ENCODE assay signal across 24 cellular contexts in the genomic region with DNA sequence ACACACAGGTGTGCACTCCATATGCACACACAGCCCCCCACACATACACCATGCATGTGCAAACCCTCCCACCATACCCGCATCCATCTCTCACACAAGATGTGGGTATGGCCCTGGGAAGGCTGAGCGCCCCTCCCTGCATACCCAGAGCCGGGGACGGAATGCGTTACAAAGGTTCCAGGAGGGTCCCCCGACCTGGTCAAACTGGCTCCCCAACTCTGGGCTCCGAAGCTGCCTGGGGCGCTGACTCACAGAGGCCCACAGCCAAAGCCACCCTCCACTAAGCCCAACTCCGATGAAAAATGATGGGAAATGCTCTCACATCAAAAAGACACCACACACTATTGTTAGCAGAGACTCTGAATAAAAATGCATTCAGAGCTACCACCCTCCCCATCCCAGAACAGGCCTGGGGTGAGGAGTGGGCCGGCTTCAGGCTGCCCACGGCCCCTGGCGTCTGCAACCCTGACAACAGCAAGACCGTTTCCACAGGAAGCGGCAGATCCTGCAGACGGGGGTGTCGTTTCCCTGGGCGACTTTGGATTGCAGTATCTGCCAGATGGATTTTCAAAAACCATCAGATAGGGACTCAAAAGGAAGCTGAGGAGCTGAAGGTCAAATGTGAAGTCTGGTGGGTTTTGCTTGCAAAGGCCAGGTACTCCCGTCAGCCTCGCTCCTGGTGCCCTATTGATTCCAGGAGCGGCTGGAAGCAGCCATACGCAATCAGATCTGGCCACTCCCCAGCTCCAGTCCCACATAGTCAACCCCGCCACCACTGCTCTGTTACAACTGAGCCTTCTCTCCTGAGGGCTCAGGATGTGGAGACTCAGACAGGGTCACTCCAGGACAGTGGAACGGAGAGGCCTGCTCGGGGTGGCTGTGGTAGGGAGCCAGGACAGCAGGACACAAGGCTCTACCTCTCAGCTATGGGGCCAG. TPM values are rescaled to one million over a fixed set of nuclear protein-coding genes. Genes with fewer than 3 reads are reported as not detected.
DNase-seq lines count a peak whose midpoint lies in the region; ATAC-seq and TF ChIP-seq lines count a peak whose summit lies in the region.
"Had no signal": no experiment of that assay in that cellular context is flagged by ENCODE, and none has a peak within 500 bp of the region (broad histone marks: within the 10 kb centered on the region; RNA-seq: fewer than 3 reads in every experiment).

No MANE protein-coding gene starts in this region.

- peaks cover 18% of the 10 kb centered on the region for H3K79me2 ChIP-seq in osteoblast (ENCODE audit: insufficient read depth, low read length)

- no peak overlapping the region for H2AFZ ChIP-seq in osteoblast (ENCODE audit: low read length)

- H3K27me3 ChIP-seq in heart right ventricle (no peaks in the 10 kb centered on the region), osteoblast (ENCODE audit: insufficient read depth, low read length) (no peaks in the 10 kb centered on the region)
- H3K27me3 ChIP-seq: gastrocnemius medialis had no signal

- H3K36me3 ChIP-seq in heart right ventricle (peaks cover 0 to 39% (median 6%) of the 10 kb centered on the region in 9 donors), osteoblast (ENCODE audit: insufficient read depth, low read length) (no peaks in the 10 kb centered on the region)

- H3K27ac Mint-ChIP-seq in T-helper 17 cell: peak overlapping the region; percentile 2
- no peak overlapping the region for H3K27ac Mint-ChIP-seq in activated T-cell treated with anti-CD3 and anti-CD28 coated beads, Interleukin-2, amount 50 U/mL, for 24 hours
- H3K27ac Mint-ChIP-seq: nephron progenitor cell had no signal

- H3K27ac ChIP-seq in heart right ventricle: peak overlapping the region in 2 of 10 donors; percentile 8 to 56
- no peak overlapping the region for H3K27ac ChIP-seq in osteoblast (ENCODE audit: low read depth, low read length)

- H3K4me2 ChIP-seq in osteoblast (ENCODE audit: insufficient read depth, low read length): no peak overlapping the region

- no peaks in the 10 kb centered on the region for H3K9me3 ChIP-seq in T-helper 17 cell (ENCODE audit: control insufficient read depth, low read length, poor library complexity, severe bottlenecking)
- no peaks in the 10 kb centered on the region for H3K9me3 ChIP-seq in heart right ventricle
- no peaks in the 10 kb centered on the region for H3K9me3 ChIP-seq in osteoblast (ENCODE audit: low read depth, low read length)
- H3K9me3 ChIP-seq: gastrocnemius medialis had no signal

- H3K4me1 ChIP-seq in heart right ventricle (peaks cover 0 to 32% (median 23%) of the 10 kb centered on the region in 9 donors), osteoblast (ENCODE audit: insufficient read depth, low read length) (no peaks in the 10 kb centered on the region)

- peak; percentile 26 for DNase-seq in HPDE6-E6E7 (ENCODE audit: extremely low spot score)
- no peak for DNase-seq in T-helper 17 cell
- DNase-seq in heart right ventricle: peak in 1 of 2 donors; percentile 20
- peak; percentile 80 for DNase-seq in osteoblast (ENCODE audit: insufficient read length, low spot score, missing footprints)
- DNase-seq in stimulated activated CD4-positive, alpha-beta T cell treated with anti-CD3 and anti-CD28 coated beads, Interleukin-2, amount 100 ng/mL, for 24 hours: no peak
- no peak for DNase-seq in activated T-cell treated with anti-CD3 and anti-CD28 coated beads, Interleukin-2, amount 50 U/mL, for 24 hours
- DNase-seq: activated CD8-positive, alpha-beta T cell treated with anti-CD3 and anti-CD28 coated beads, Interleukin-2, amount 10 ng/mL, durations not matched to agents 7 days and 5 days; activated naive CD4-positive, alpha-beta T cell treated with Interleukin-2 at 50 U/mL for 16 hours; activated T-cell treated with anti-CD3 and anti-CD28 coated beads, Interleukin-2, amount 50 U/mL, for 48 hours; CD4-positive, alpha-beta memory T cell; central memory CD4-positive, alpha-beta T cell; DMS153; erythroblast; gastrocnemius medialis; GF-D8; HCEC 1CT; KG1; NCI-H1436 treated with DMSO at 0.1 percent for 48 hours; NCI-H2171 treated with DMSO at 0.1 percent for 48 hours; NCI-H526; nephron progenitor cell had no signal

- H3K4me1 Mint-ChIP-seq in T-helper 17 cell: peaks cover 18% of the 10 kb centered on the region
- no peaks in the 10 kb centered on the region for H3K4me1 Mint-ChIP-seq in activated T-cell treated with anti-CD3 and anti-CD28 coated beads, Interleukin-2, amount 50 U/mL, for 24 hours (ENCODE audit: low read depth)

- H3K4me3 ChIP-seq in heart right ventricle: no peak overlapping the region
- no peak overlapping the region for H3K4me3 ChIP-seq in osteoblast (ENCODE audit: insufficient read depth, low read length)
- H3K4me3 ChIP-seq: gastrocnemius medialis had no signal

- no peaks in the 10 kb centered on the region for H3K9me3 Mint-ChIP-seq in activated T-cell treated with anti-CD3 and anti-CD28 coated beads, Interleukin-2, amount 50 U/mL, for 24 hours
- H3K9me3 Mint-ChIP-seq: nephron progenitor cell had no signal

- no peak overlapping the region for H3K4me3 Mint-ChIP-seq in T-helper 17 cell
- H3K4me3 Mint-ChIP-seq in activated T-cell treated with anti-CD3 and anti-CD28 coated beads, Interleukin-2, amount 50 U/mL, for 24 hours: no peak overlapping the region
- H3K4me3 Mint-ChIP-seq: activated CD8-positive, alpha-beta T cell treated with anti-CD3 and anti-CD28 coated beads, Interleukin-2, amount 10 ng/mL, durations not matched to agents 7 days and 5 days; CD4-positive, alpha-beta memory T cell; nephron progenitor cell had no signal

- H4K20me1 ChIP-seq in osteoblast (ENCODE audit: insufficient read depth, low read length): peaks cover 13% of the 10 kb centered on the region

- no peak for ATAC-seq in T-helper 17 cell
- peak; percentile 46 to 76 (median 64) for ATAC-seq in heart right ventricle
- no peak for ATAC-seq in HG03460 (IDR thresholded peaks at IDR 0.05; ENCODE audit: unreplicated experiment)
- no peak for ATAC-seq in GM21367 (IDR thresholded peaks at IDR 0.05; ENCODE audit: unreplicated experiment)
- ATAC-seq: activated CD8-positive, alpha-beta T cell treated with anti-CD3 and anti-CD28 coated beads, Interleukin-2, amount 10 ng/mL, durations not matched to agents 7 days and 5 days; gastrocnemius medialis had no signal

- TF ChIP-seq CTCF in heart right ventricle (IDR thresholded peaks at IDR 0.05): no peak
- TF ChIP-seq CTCF in osteoblast (IDR thresholded peaks at IDR 0.05; ENCODE audit: extremely low read depth, low read depth, low read length): no peak

- H3K27me3 Mint-ChIP-seq in T-helper 17 cell: no peaks in the 10 kb centered on the region
- no peaks in the 10 kb centered on the region for H3K27me3 Mint-ChIP-seq in activated T-cell treated with anti-CD3 and anti-CD28 coated beads, Interleukin-2, amount 50 U/mL, for 24 hours
- H3K27me3 Mint-ChIP-seq: CD4-positive, alpha-beta memory T cell; progenitor cell of endocrine pancreas had no signal

- 48 to 50% methylated on average over 24 of the region's 24 CpGs for WGBS in heart right ventricle, 2 donors

- peaks cover 2% of the 10 kb centered on the region for H3K36me3 Mint-ChIP-seq in T-helper 17 cell (ENCODE audit: low read depth)
- H3K36me3 Mint-ChIP-seq in activated T-cell treated with anti-CD3 and anti-CD28 coated beads, Interleukin-2, amount 50 U/mL, for 24 hours (ENCODE audit: low read depth): peaks cover 29% of the 10 kb centered on the region

- intact Hi-C loops in heart right ventricle (cut with DNase I): no loop called here

RNA-seq across cellular contexts. Expression of gene PEPD, which starts 14.3 kb away (rescaled TPM):
- 10 to 100 TPM; 38.5 to 41.4 TPM for total RNA-seq in T-helper 17 cell
- total RNA-seq in heart right ventricle: 10 to 100 TPM; 20.4 to 35.6 (median 26.8) TPM
- 10 to 100 TPM; 21.6 to 47.7 TPM for polyA plus RNA-seq in heart right ventricle
- total RNA-seq in osteoblast: 82.8 and 87.9 TPM in 2 replicates

Comparison
In these comparisons a context has a peak if more than half of its experiments do, and no peak if none do; other contexts are left out.
1. DNase-seq: peak in HPDE6-E6E7 (single experiment) and osteoblast (single experiment); none in T-helper 17 cell (0 of 3), stimulated activated CD4-positive, alpha-beta T cell treated with anti-CD3 and anti-CD28 coated beads, Interleukin-2, amount 100 ng/mL, for 24 hours (0 of 2) and activated T-cell treated with anti-CD3 and anti-CD28 coated beads, Interleukin-2, amount 50 U/mL, for 24 hours (single experiment).
2. ATAC-seq: peak in heart right ventricle (8 of 8); none in T-helper 17 cell (single experiment), HG03460 (single experiment) and GM21367 (single experiment).